In genomic region chr20:36591854-36592641, GRCh38 we compare ENCODE assay signal across 10 cellular contexts. TPM values are rescaled to one million over a fixed set of nuclear protein-coding genes. Genes with fewer than 3 reads are reported as not detected.
A peak's percentile ranks its signal among the peaks of the same experiment; 100 is the strongest.
DNase-seq lines count a peak whose midpoint lies in the region; ATAC-seq, FAIRE-seq and TF ChIP-seq lines count a peak whose summit lies in the region.
"Had no signal": no experiment of that assay in that cellular context is flagged by ENCODE, and none has a peak within 500 bp of the region (broad histone marks: within the 10 kb centered on the region; RNA-seq: fewer than 3 reads in every experiment).

No MANE protein-coding gene starts in this region.

- no peak overlapping the region for H4K8ac ChIP-seq in mesenchymal stem cell (ENCODE audit: low read length)

- peaks cover 7 to 11% of the 10 kb centered on the region in 2 experiments for H3K4me1 ChIP-seq in K562 (replicated peaks in 1 of 2; ENCODE audit: control insufficient read depth in 2 of 2, insufficient read depth in 2 of 2, low read length in 2 of 2)
- H3K4me1 ChIP-seq in mesenchymal stem cell (ENCODE audit: control insufficient read depth, insufficient read depth, low read depth, low read length): peaks cover 7% of the 10 kb centered on the region
- no peaks in the 10 kb centered on the region for H3K4me1 ChIP-seq in vagina

- H3K4me3 ChIP-seq in K562 (no peak overlapping the region), mesenchymal stem cell (ENCODE audit: insufficient read depth in 1 of 2, low read depth in 1 of 2, low read length in 2 of 2) (no peak overlapping the region), vagina (no peak overlapping the region)
- H3K4me3 ChIP-seq: BLaER1 had no signal

- H3K27ac ChIP-seq in K562 (ENCODE audit: extremely low read depth, low read depth, low read length) (no peak overlapping the region; the same call in 2 of the 3 replicates), mesenchymal stem cell (ENCODE audit: low read length, poor library complexity, severe bottlenecking) (peak overlapping the region; percentile 36), vagina (no peak overlapping the region)

- 55% methylated on average over 8 of the region's 9 CpGs for WGBS in K562 (ENCODE audit: insufficient coverage, low coverage, missing lambda C conversion rate)
- 86% methylated on average over 8 of the region's 9 CpGs for WGBS in mesenchymal stem cell

- H3K9ac ChIP-seq in K562 (ENCODE audit: insufficient read depth in 1 of 2, low read depth in 2 of 2, low read length in 2 of 2) (peak overlapping the region in 1 of 2 experiments; percentile 50; a peak in 1 of 4 replicates), mesenchymal stem cell (ENCODE audit: low read length) (no peak overlapping the region)
- H3K9ac ChIP-seq: BLaER1 had no signal

- H3K79me2 ChIP-seq in K562 (ENCODE audit: control insufficient read depth, insufficient read depth, low read length): no peaks in the 10 kb centered on the region

- TSS peak; percentile 33 for BruUV-seq in K562 (replicated peaks; lab: Mats Ljungman, UMichigan)

- in situ Hi-C loops in K562 (cut with MboI): no loop called here

- peaks cover 3% of the 10 kb centered on the region for H3K9me1 ChIP-seq in K562 (ENCODE audit: control insufficient read depth, insufficient read depth, low read length)

- intact Hi-C loops in K562 (cut with micrococcal nuclease) (loop anchor here (1.0 kb wide), 1 partner anchor 35 kb away; no protein-coding TSS in a partner anchor), vagina (cut with DNase I) (loop anchor here (5.0 kb wide), 1 partner anchor 35 kb away; no protein-coding TSS in a partner anchor)

- H2BK120ac ChIP-seq in mesenchymal stem cell (ENCODE audit: low read depth, low read length): no peak overlapping the region

- no peak overlapping the region for H4K91ac ChIP-seq in mesenchymal stem cell (ENCODE audit: low read length)

- POLR2A ChIA-PET in K562 (lab: Yijun Ruan, JAX): interaction anchor here (0.7 to 0.9 kb wide), 3 partner anchors 14 to 593 kb away, joined by 3 to 4 read pairs (median 4); partner anchors contain the start of gene RAB5IF

- no peak overlapping the region for H3K23ac ChIP-seq in mesenchymal stem cell (ENCODE audit: low read length in 2 of 2)

- DNase-seq in NCI-H1092 treated with DMSO at 0.1 percent for 48 hours (lab: John Stamatoyannopoulos, UW) (peak; percentile 5), NCI-H1092 (lab: John Stamatoyannopoulos, UW) (no peak), SW480 (ENCODE audit: low spot score) (peak; percentile 59), K562 (ENCODE audit: extremely low read depth in 1 of 4, low spot score in 3 of 4) (peak; percentile 30 to 55 (median 42)), mesenchymal stem cell (peak; percentile 59), vagina (ENCODE audit: extremely low spot score in 2 of 2) (no peak), GOT3 (lab: John Stamatoyannopoulos, UW) (no peak)
- no peak for DNase-seq in NK-92 treated with Interleukin-12 subunit alpha and Interleukin-12 subunit beta, amount 100 ng/mL, for 24 hours (lab: John Stamatoyannopoulos, UW)

- no peak overlapping the region for H3K4ac ChIP-seq in mesenchymal stem cell (ENCODE audit: low read depth in 1 of 2, low read length in 2 of 2)

- H3K4me2 ChIP-seq in K562 (ENCODE audit: insufficient read depth, low read length) (no peak overlapping the region), mesenchymal stem cell (ENCODE audit: low read length, poor library complexity, severe bottlenecking) (no peak overlapping the region)
- H3K4me2 ChIP-seq: BLaER1 had no signal

- peak; percentile 46 to 58 (median 58); a peak in 5 of 6 replicates for TF ChIP-seq CTCF in K562 (IDR thresholded peaks at IDR 0.05 in 2 of 3, conservative IDR thresholded peaks at IDR 0.05 in 1 of 3; ENCODE audit: insufficient read depth in 2 of 3, low read depth in 1 of 3, low read length in 3 of 3)
- peak; percentile 15 to 31 (median 27) for TF ChIP-seq CTCF in vagina (IDR thresholded peaks at IDR 0.05)

- no peak overlapping the region for H3K18ac ChIP-seq in mesenchymal stem cell (ENCODE audit: low read depth in 1 of 2, low read length in 2 of 2)

- H2AFZ ChIP-seq in K562 (ENCODE audit: low read depth, low read length): no peak overlapping the region
- H2AFZ ChIP-seq in mesenchymal stem cell (ENCODE audit: low read depth, low read length): no peak overlapping the region

- H3K27me3 ChIP-seq in K562 (ENCODE audit: control insufficient read depth in 2 of 2, insufficient read depth in 2 of 2, low read length in 2 of 2) (no peaks in the 10 kb centered on the region), mesenchymal stem cell (ENCODE audit: control insufficient read depth in 1 of 2, insufficient read depth in 1 of 2, low read length in 2 of 2) (peaks cover 0 to 17% of the 10 kb centered on the region in 2 experiments), vagina (no peaks in the 10 kb centered on the region)
- H3K27me3 ChIP-seq: BLaER1 had no signal

- FAIRE-seq in K562 (lab: Jason Lieb, UNC): peak; percentile 77
- FAIRE-seq: TTC549 had no signal

- CTCF ChIA-PET in K562 (lab: Yijun Ruan, JAX; ENCODE audit: low intra/inter-chr PET ratio): interaction anchor here (1.3 kb wide), 2 partner anchors 35 to 85 kb away, joined by 3 to 8 read pairs; no protein-coding TSS in a partner anchor

- no peak overlapping the region for H3K14ac ChIP-seq in mesenchymal stem cell (ENCODE audit: low read length in 2 of 2)

- peaks cover 18% of the 10 kb centered on the region; the same call in 2 of the 3 replicates for H3K36me3 ChIP-seq in K562 (ENCODE audit: control insufficient read depth, insufficient read depth, low read length)
- H3K36me3 ChIP-seq in mesenchymal stem cell (ENCODE audit: control insufficient read depth in 1 of 2, insufficient read depth in 2 of 2, low read depth in 1 of 2, low read length in 2 of 2): peaks cover 0 to 39% of the 10 kb centered on the region in 2 experiments
- H3K36me3 ChIP-seq in vagina: peaks cover 0 to 5% of the 10 kb centered on the region in 2 donors

- H2BK15ac ChIP-seq in mesenchymal stem cell (ENCODE audit: low read depth, poor library complexity, severe bottlenecking): no peak overlapping the region

- H4K20me1 ChIP-seq in K562 (replicated peaks; ENCODE audit: control insufficient read depth, insufficient read depth, low read length): peaks cover 7% of the 10 kb centered on the region; the same call in 1 of the 2 replicates

- no peak overlapping the region for H2BK5ac ChIP-seq in mesenchymal stem cell (ENCODE audit: low read depth, low read length, poor library complexity, severe bottlenecking)

- H3K79me1 ChIP-seq in mesenchymal stem cell (replicated peaks; ENCODE audit: low read length, poor library complexity, severe bottlenecking): peaks cover 11% of the 10 kb centered on the region

- TF ChIP-seq RAD21 in K562 (CRISPR knock-in tag; conservative IDR thresholded peaks at IDR 0.05 in 1 of 2, IDR thresholded peaks at IDR 0.05 in 1 of 2): no peak; a peak in 1 of 4 replicates

- no peak overlapping the region for H2BK12ac ChIP-seq in mesenchymal stem cell (ENCODE audit: low read length in 2 of 2)

- no peaks in the 10 kb centered on the region for H3K9me3 ChIP-seq in K562 (replicated peaks; ENCODE audit: control insufficient read depth, insufficient read depth, low read depth, low read length)
- H3K9me3 ChIP-seq in mesenchymal stem cell (ENCODE audit: control insufficient read depth, low read length): no peaks in the 10 kb centered on the region
- H3K9me3 ChIP-seq in vagina: no peaks in the 10 kb centered on the region
- H3K9me3 ChIP-seq: BLaER1 had no signal

- no peak overlapping the region for H2AK5ac ChIP-seq in mesenchymal stem cell (ENCODE audit: low read length, severe bottlenecking)

- TF ChIP-seq EP300 in K562 (IDR thresholded peaks at IDR 0.05; ENCODE audit: low read length): no peak

- peak; percentile 68 for ATAC-seq in K562

- TF ChIP-seq POLR2A in K562 (conservative IDR thresholded peaks at IDR 0.05) (no peak), vagina (IDR thresholded peaks at IDR 0.05) (no peak)

RNA-seq across cellular contexts. Expression of gene RAB5IF, which starts 13.5 kb away (rescaled TPM):
- total RNA-seq in K562 (2011; cell fraction: chromatin; rRNA removed; ENCODE audit: low replicate concordance): 57.8 and 77.5 TPM in 2 replicates
- 69.7 and 82.4 TPM in 2 replicates for total RNA-seq in K562 (2011; cell fraction: nucleolus; rRNA removed)
- 92.3 and 125 TPM in 2 replicates for total RNA-seq in K562 (2011; cell fraction: nucleoplasm; rRNA removed)
- 135 and 141 TPM in 2 replicates for total RNA-seq in K562 (2014; rRNA removed)
- total RNA-seq in K562 (2014; rRNA removed; fragmentation: Illumina TruSeq; extraction: Trizol): 151 and 169 TPM in 2 replicates
- total RNA-seq in K562 (2015; rRNA removed; fragmentation: Illumina TruSeq; extraction: Trizol): 112 and 119 TPM in 2 replicates
- total RNA-seq in K562 (2021): 134 and 144 TPM in 2 replicates
- polyA plus RNA-seq in K562 (2011; rRNA removed): 155 and 198 TPM in 2 replicates
- polyA plus RNA-seq in K562 (2011; cell fraction: cytosol; rRNA removed): 141 and 162 TPM in 2 replicates
- polyA plus RNA-seq in K562 (2011; cell fraction: nucleus; rRNA removed): 76.1 and 88.4 TPM in 2 replicates
- 131 and 132 TPM in 2 replicates for polyA plus RNA-seq in K562 (2012)
- polyA plus RNA-seq in K562 (2014; fragmentation: Illumina TruSeq; extraction: Trizol): 103 and 118 TPM in 2 replicates
- 10 to 100 TPM; 26.5 to 41.9 TPM for polyA plus RNA-seq in K562 (2014; fragmentation: Nextera tagmentation; extraction: Ambion mirVana)
- 160 and 170 TPM in 2 replicates for polyA plus RNA-seq in K562 (2014; rRNA removed)
- polyA minus RNA-seq in K562 (2011; rRNA and poly(A)+ RNA removed): 74.3 and 86.9 TPM in 2 replicates
- 42.4 and 44.9 TPM in 2 replicates for polyA minus RNA-seq in K562 (2011; cell fraction: cytosol; rRNA and poly(A)+ RNA removed)
- polyA minus RNA-seq in K562 (2011; cell fraction: nucleus; rRNA and poly(A)+ RNA removed): 10.0 and 15.3 TPM in 2 replicates
- 138 TPM for polyA plus RNA-seq in mesenchymal stem cell (2013, experiment 1 of 2)
- polyA plus RNA-seq in mesenchymal stem cell (2013, experiment 2 of 2): 147 TPM
- 64.3 TPM for total RNA-seq in vagina

RNA-seq across cellular contexts. Expression of gene TGIF2, which starts 18.7 kb away (rescaled TPM):
- total RNA-seq in K562 (2011; cell fraction: chromatin; rRNA removed; ENCODE audit: low replicate concordance): 16.8 and 24.0 TPM in 2 replicates
- 16.2 and 17.7 TPM in 2 replicates for total RNA-seq in K562 (2011; cell fraction: nucleolus; rRNA removed)
- total RNA-seq in K562 (2011; cell fraction: nucleoplasm; rRNA removed): 17.2 and 17.8 TPM in 2 replicates
- total RNA-seq in K562 (2014; rRNA removed) (12.9 and 17.1 TPM in 2 replicates), K562 (2014; rRNA removed; fragmentation: Illumina TruSeq; extraction: Trizol) (13.1 and 13.4 TPM in 2 replicates), K562 (2015; rRNA removed; fragmentation: Illumina TruSeq; extraction: Trizol) (13.6 and 14.5 TPM in 2 replicates), K562 (2021) (22.5 and 27.8 TPM in 2 replicates), vagina (9.3 TPM)
- polyA plus RNA-seq in K562 (2011; rRNA removed) (15.5 and 17.5 TPM in 2 replicates), K562 (2014; fragmentation: Illumina TruSeq; extraction: Trizol) (19.5 and 23.7 TPM in 2 replicates), K562 (2014; fragmentation: Nextera tagmentation; extraction: Ambion mirVana) (10 to 100 TPM in 1 of 2 experiments, 1 to 10 TPM in 1; 6.8 to 15.7 TPM), K562 (2014; rRNA removed) (18.4 and 20.7 TPM in 2 replicates)
- 18.5 and 31.2 TPM in 2 replicates for polyA plus RNA-seq in K562 (2011; cell fraction: cytosol; rRNA removed)
- polyA plus RNA-seq in K562 (2011; cell fraction: nucleus; rRNA removed): 8.7 and 10.9 TPM in 2 replicates
- polyA plus RNA-seq in K562 (2012): 7.4 and 8.6 TPM in 2 replicates
- 12.1 and 14.6 TPM in 2 replicates for polyA minus RNA-seq in K562 (2011; rRNA and poly(A)+ RNA removed)
- 11.8 and 12.9 TPM in 2 replicates for polyA minus RNA-seq in K562 (2011; cell fraction: cytosol; rRNA and poly(A)+ RNA removed)
- 3.2 and 5.0 TPM in 2 replicates for polyA minus RNA-seq in K562 (2011; cell fraction: nucleus; rRNA and poly(A)+ RNA removed)
- 16.5 TPM for polyA plus RNA-seq in mesenchymal stem cell (2013, experiment 1 of 2)
- 16.7 TPM for polyA plus RNA-seq in mesenchymal stem cell (2013, experiment 2 of 2)

RNA-seq across cellular contexts. Expression of gene MYL9, which starts 50.7 kb away (rescaled TPM):
- total RNA-seq in K562 (2011; cell fraction: chromatin; rRNA removed; ENCODE audit: low replicate concordance): 0.33 and 0.90 TPM in 2 replicates
- total RNA-seq in K562 (2011; cell fraction: nucleolus; rRNA removed): 0.39 and 0.83 TPM in 2 replicates
- 0.59 and 0.99 TPM in 2 replicates for total RNA-seq in K562 (2011; cell fraction: nucleoplasm; rRNA removed)
- total RNA-seq in K562 (2014; rRNA removed) (0.86 and 1.1 TPM in 2 replicates), K562 (2014; rRNA removed; fragmentation: Illumina TruSeq; extraction: Trizol) (0.18 and 0.41 TPM in 2 replicates), K562 (2015; rRNA removed; fragmentation: Illumina TruSeq; extraction: Trizol) (1.0 and 1.7 TPM in 2 replicates), K562 (2021) (3.2 TPM in 2 replicates), vagina (246 TPM)
- polyA plus RNA-seq in K562 (2011; rRNA removed) (0.77 and 0.79 TPM in 2 replicates), K562 (2014; fragmentation: Illumina TruSeq; extraction: Trizol) (1.0 and 1.9 TPM in 2 replicates), K562 (2014; fragmentation: Nextera tagmentation; extraction: Ambion mirVana) (under 1 TPM in 1 of 2 experiments, not detected in 1; 0.11 TPM), K562 (2014; rRNA removed) (0.09 and 0.65 TPM in 2 replicates)
- 0.94 and 1.8 TPM in 2 replicates for polyA plus RNA-seq in K562 (2011; cell fraction: cytosol; rRNA removed)
- polyA plus RNA-seq in K562 (2011; cell fraction: nucleus; rRNA removed): 0.49 and 1.1 TPM in 2 replicates
- 5.2 and 7.6 TPM in 2 replicates for polyA plus RNA-seq in K562 (2012)
- 0.07 and 0.48 TPM in 2 replicates for polyA minus RNA-seq in K562 (2011; rRNA and poly(A)+ RNA removed)
- polyA minus RNA-seq in K562 (2011; cell fraction: cytosol; rRNA and poly(A)+ RNA removed): 1.4 and 1.9 TPM in 2 replicates
- polyA minus RNA-seq in K562 (2011; cell fraction: nucleus; rRNA and poly(A)+ RNA removed): 0.33 and 0.40 TPM in 2 replicates
- polyA plus RNA-seq in mesenchymal stem cell (2013, experiment 1 of 2): 959 TPM
- polyA plus RNA-seq in mesenchymal stem cell (2013, experiment 2 of 2): 955 TPM

RNA-seq across cellular contexts. Expression of gene SLA2, which starts 53.9 kb away (rescaled TPM):
- 0.21 TPM in 1 of 2 replicates, not detected in the other for total RNA-seq in K562 (2011; cell fraction: chromatin; rRNA removed; ENCODE audit: low replicate concordance)
- not detected in 2 replicates for total RNA-seq in K562 (2011; cell fraction: nucleolus; rRNA removed)
- not detected in 2 replicates for total RNA-seq in K562 (2011; cell fraction: nucleoplasm; rRNA removed)
- not detected in 2 replicates for total RNA-seq in K562 (2014; rRNA removed)
- not detected in 2 replicates for total RNA-seq in K562 (2014; rRNA removed; fragmentation: Illumina TruSeq; extraction: Trizol)
- 0.07 and 0.08 TPM in 2 replicates for total RNA-seq in K562 (2015; rRNA removed; fragmentation: Illumina TruSeq; extraction: Trizol)
- total RNA-seq in K562 (2021): 0.07 and 0.13 TPM in 2 replicates
- polyA plus RNA-seq in K562 (2011; rRNA removed): not detected in 2 replicates
- 0.03 and 0.06 TPM in 2 replicates for polyA plus RNA-seq in K562 (2011; cell fraction: cytosol; rRNA removed)
- polyA plus RNA-seq in K562 (2011; cell fraction: nucleus; rRNA removed): 0.04 TPM in 1 of 2 replicates, not detected in the other
- polyA plus RNA-seq in K562 (2012): 0.08 and 0.09 TPM in 2 replicates
- polyA plus RNA-seq in K562 (2014; fragmentation: Illumina TruSeq; extraction: Trizol): 0.07 TPM in 1 of 2 replicates, not detected in the other
- not detected for polyA plus RNA-seq in K562 (2014; fragmentation: Nextera tagmentation; extraction: Ambion mirVana)
- not detected in 2 replicates for polyA plus RNA-seq in K562 (2014; rRNA removed)
- 0.06 TPM in 1 of 2 replicates, not detected in the other for polyA minus RNA-seq in K562 (2011; rRNA and poly(A)+ RNA removed)
- not detected in 2 replicates for polyA minus RNA-seq in K562 (2011; cell fraction: cytosol; rRNA and poly(A)+ RNA removed)
- polyA minus RNA-seq in K562 (2011; cell fraction: nucleus; rRNA and poly(A)+ RNA removed): not detected in 2 replicates
- not detected for polyA plus RNA-seq in mesenchymal stem cell (2013, experiment 1 of 2)
- polyA plus RNA-seq in mesenchymal stem cell (2013, experiment 2 of 2): not detected
- 3.7 TPM for total RNA-seq in vagina

Comparison
In these comparisons a context has a peak if more than half of its experiments do, and no peak if none do; other contexts are left out.
1. DNase-seq: peak in NCI-H1092 treated with DMSO at 0.1 percent for 48 hours (single experiment), SW480 (single experiment), K562 (4 of 4) and mesenchymal stem cell (single experiment); none in NCI-H1092 (single experiment), vagina (0 of 2), GOT3 (single experiment) and NK-92 treated with Interleukin-12 subunit alpha and Interleukin-12 subunit beta, amount 100 ng/mL, for 24 hours (single experiment).
2. RNA of gene MYL9, which starts 50.7 kb away (total RNA-seq): 246 TPM in vagina (single experiment); 0.18 to 3.2 TPM in K562; every median in the first group is over 10 times any median in the second.